8 cellular contexts compared by ENCODE assay signal in genomic region chr20:326645-327031, GRCh38. TPM values are rescaled to one million over a fixed set of nuclear protein-coding genes. Genes with fewer than 3 reads are reported as not detected.
A peak's percentile ranks its signal among the peaks of the same experiment; 100 is the strongest.
DNase-seq lines count a peak whose midpoint lies in the region; ATAC-seq and TF ChIP-seq lines count a peak whose summit lies in the region.

No MANE protein-coding gene starts in this region.

- H3K4me1 Mint-ChIP-seq in Caco-2 (ENCODE audit: low read depth, unreplicated experiment) = peaks cover 8% of the 10 kb centered on the region

- intact Hi-C loops in Caco-2 (cut with micrococcal nuclease; ENCODE audit: unreplicated experiment) = loop anchor here (1.0 kb wide), 1 partner anchor 21 kb away; the partner anchor contains the start of gene NRSN2

- in situ Hi-C loops in brain microvascular endothelial cell (cut with HindIII; ENCODE audit: low pct_ligation_motif_present, low sequenced_read_pairs) = no loop called here

- no TSS peak for BruUV-seq in Caco-2 (replicated peaks; lab: Mats Ljungman, UMichigan)

- TF ChIP-seq RAD21 in liver (IDR thresholded peaks at IDR 0.05) = no peak

- peak overlapping the region; percentile 77 for H3K27ac ChIP-seq in brain microvascular endothelial cell
- peak overlapping the region; percentile 65 to 88 for H3K27ac ChIP-seq in liver (ENCODE audit: low read depth in 1 of 2, low read length in 2 of 2)
- H3K27ac ChIP-seq in tibial nerve = peak overlapping the region; percentile 87 to 99 (median 93)

- peak overlapping the region; percentile 59 for H3K4me3 ChIP-seq in Caco-2 (ENCODE audit: low read depth, low read length)
- peak overlapping the region; percentile 85 for H3K4me3 ChIP-seq in Loucy (ENCODE audit: low read length, poor library complexity, severe bottlenecking)
- H3K4me3 ChIP-seq in brain microvascular endothelial cell (ENCODE audit: low read depth, low read length) = peak overlapping the region; percentile 59
- peak overlapping the region in 2 of 3 donors; percentile 51 to 68 for H3K4me3 ChIP-seq in liver (ENCODE audit: low read depth in 1 of 3, low read length in 3 of 3)
- H3K4me3 ChIP-seq in tibial nerve = peak overlapping the region; percentile 61 to 93 (median 70)

- H3K9me2 ChIP-seq in Loucy (replicated peaks; ENCODE audit: low read depth, low read length) = no peaks in the 10 kb centered on the region

- H3K9me3 Mint-ChIP-seq in Caco-2 (ENCODE audit: unreplicated experiment) = no peaks in the 10 kb centered on the region

- H3K9me3 ChIP-seq in Caco-2 (no peaks in the 10 kb centered on the region), Loucy (ENCODE audit: insufficient read depth, low read depth, low read length) (no peaks in the 10 kb centered on the region), liver (ENCODE audit: control insufficient read depth in 4 of 4, low read length in 3 of 4) (no peaks in the 10 kb centered on the region), tibial nerve (no peaks in the 10 kb centered on the region)

- H3F3A ChIP-seq in Loucy (ENCODE audit: low read depth) = peaks cover 10% of the 10 kb centered on the region

- H3K4me1 ChIP-seq in Caco-2 (0 out of 2 replicates have a peak, but pooled peaks cover 10% of the 10 kb centered on the region), Loucy (ENCODE audit: insufficient read depth, low read length, poor library complexity, severe bottlenecking) (peaks cover 49% of the 10 kb centered on the region), liver (ENCODE audit: control insufficient read depth in 4 of 4, insufficient read depth in 4 of 4, low read length in 3 of 4) (peaks cover 7 to 31% (median 16%) of the 10 kb centered on the region in 4 donors), tibial nerve (peaks cover 0 to 65% (median 13%) of the 10 kb centered on the region in 4 donors)

- H3K27me3 ChIP-seq in Caco-2 (replicated peaks; ENCODE audit: control insufficient read depth, insufficient read depth, low read length) = no peaks in the 10 kb centered on the region
- no peaks in the 10 kb centered on the region for H3K27me3 ChIP-seq in Loucy (ENCODE audit: insufficient read depth, low read length, poor library complexity, severe bottlenecking)
- no peaks in the 10 kb centered on the region for H3K27me3 ChIP-seq in brain microvascular endothelial cell (replicated peaks)
- no peaks in the 10 kb centered on the region for H3K27me3 ChIP-seq in liver (ENCODE audit: control insufficient read depth in 4 of 4, insufficient read depth in 4 of 4, low read length in 3 of 4)
- H3K27me3 ChIP-seq in tibial nerve = no peaks in the 10 kb centered on the region

- H3K27me3 Mint-ChIP-seq in Caco-2 (ENCODE audit: insufficient read depth, unreplicated experiment) = no peaks in the 10 kb centered on the region

- POLR2A ChIA-PET in Caco-2 (lab: Charles Lee) = interaction anchor here (3.1 kb wide), 1 partner anchor 21 kb away, joined by 14 read pairs; the partner anchor contains the start of gene NRSN2

- peak overlapping the region; percentile 94 for H3K9ac ChIP-seq in Loucy (ENCODE audit: low read depth, low read length, poor library complexity, severe bottlenecking)
- H3K9ac ChIP-seq in liver (ENCODE audit: low read depth in 1 of 2, low read length in 2 of 2) = no peak overlapping the region

- peaks cover 45% of the 10 kb centered on the region for H3K79me2 ChIP-seq in Loucy (ENCODE audit: insufficient read depth, low read length)

- CTCF ChIA-PET in Caco-2 (lab: Charles Lee) = no interaction called here

- peak overlapping the region; percentile 94 for H3K4me3 Mint-ChIP-seq in Caco-2 (ENCODE audit: unreplicated experiment)

- TF ChIP-seq EP300 in tibial nerve (IDR thresholded peaks at IDR 0.05) = no peak

- no peak for ATAC-seq in GM18873 (IDR thresholded peaks at IDR 0.05; ENCODE audit: low FRiP score, unreplicated experiment)
- ATAC-seq in HG03432 (IDR thresholded peaks at IDR 0.05; ENCODE audit: unreplicated experiment) = no peak
- no peak for ATAC-seq in HG03520 (IDR thresholded peaks at IDR 0.05; ENCODE audit: unreplicated experiment)

- TF ChIP-seq CTCF in Caco-2 (IDR thresholded peaks at IDR 0.05; ENCODE audit: insufficient read depth in 1 of 2, low read depth in 1 of 2, low read length in 1 of 2, severe bottlenecking in 1 of 2, unreplicated experiment in 1 of 2) (no peak), Loucy (conservative IDR thresholded peaks at IDR 0.05; ENCODE audit: low read length) (0 out of 2 replicates have a peak, but pooled peaks have one; percentile 12), brain microvascular endothelial cell (IDR thresholded peaks at IDR 0.05; ENCODE audit: low read depth, low read length, missing control alignments) (no peak), liver (IDR thresholded peaks at IDR 0.05; ENCODE audit: low read depth, low read length, missing input control) (no peak), tibial nerve (IDR thresholded peaks at IDR 0.05) (no peak)

- peak in 1 of 2 experiments; percentile 59 for DNase-seq in Caco-2
- no peak for DNase-seq in brain microvascular endothelial cell
- DNase-seq in tibial nerve (ENCODE audit: low spot score in 2 of 2) = no peak

- no peaks in the 10 kb centered on the region for H3K36me3 ChIP-seq in Caco-2 (ENCODE audit: control insufficient read depth, insufficient read depth, low read length)
- H3K36me3 ChIP-seq in Loucy (ENCODE audit: insufficient read depth, low read length) = no peaks in the 10 kb centered on the region
- no peaks in the 10 kb centered on the region for H3K36me3 ChIP-seq in brain microvascular endothelial cell (replicated peaks)
- no peaks in the 10 kb centered on the region for H3K36me3 ChIP-seq in liver (ENCODE audit: control insufficient read depth in 4 of 4, insufficient read depth in 3 of 4, low read depth in 1 of 4, low read length in 3 of 4)
- no peaks in the 10 kb centered on the region for H3K36me3 ChIP-seq in tibial nerve

- H2AFZ ChIP-seq in Loucy (ENCODE audit: low read length) = peak overlapping the region; percentile 25; the same call in 1 of the 2 replicates

- H3K4me2 ChIP-seq in Loucy (ENCODE audit: low read depth, low read length, poor library complexity, severe bottlenecking) = peak overlapping the region; percentile 66

- no peak for TF ChIP-seq POLR2A in tibial nerve (IDR thresholded peaks at IDR 0.05)

- H4K20me1 ChIP-seq in Loucy (ENCODE audit: insufficient read depth, low read length, poor library complexity, severe bottlenecking) = peaks cover 37% of the 10 kb centered on the region

- H3K27ac Mint-ChIP-seq in Caco-2 (ENCODE audit: unreplicated experiment) = peak overlapping the region; percentile 29

- WGBS in liver = 2% methylated on average over 32 of the region's 32 CpGs
- 0 to 1% methylated on average over 10 to 31 of the region's 32 CpGs for WGBS in tibial nerve, 2 donors

- peaks cover 46% of the 10 kb centered on the region for H3K36me3 Mint-ChIP-seq in Caco-2 (ENCODE audit: insufficient read depth, unreplicated experiment)

TF ChIP-seq in liver, 16 proteins besides CTCF, POLR2A, EP300 and RAD21:
- no peak for TF ChIP-seq REST (IDR thresholded peaks at IDR 0.05)
- no peak for TF ChIP-seq MAX (IDR thresholded peaks at IDR 0.05)
- TF ChIP-seq HNF4G (IDR thresholded peaks at IDR 0.05) = no peak
- no peak for TF ChIP-seq TAF1 (conservative IDR thresholded peaks at IDR 0.05)
- TF ChIP-seq JUND (IDR thresholded peaks at IDR 0.05) = no peak
- TF ChIP-seq EGR1 (IDR thresholded peaks at IDR 0.05; ENCODE audit: low read depth in 2 of 2) = no peak

RNA-seq across cellular contexts. Expression of gene SOX12, which starts 1.3 kb away (rescaled TPM):
- total RNA-seq in Caco-2 (2022) = 13.9 and 14.7 TPM in 2 replicates
- total RNA-seq in liver = 1 to 10 TPM in 1 of 2 donors, under 1 TPM in 1; 0.67 to 4.2 TPM
- polyA plus RNA-seq in liver = 1 to 10 TPM; 1.3 to 2.0 TPM
- total RNA-seq in tibial nerve = 1 to 10 TPM; 4.6 to 9.8 (median 8.6) TPM

RNA-seq across cellular contexts. Expression of gene NRSN2, which starts 20.3 kb away (rescaled TPM):
- total RNA-seq in Caco-2 (2022) (24.6 and 27.5 TPM in 2 replicates), liver (10 to 100 TPM in 1 of 2 donors, 1 to 10 TPM in 1; 1.9 to 12.0 TPM), tibial nerve (10 to 100 TPM; 20.6 to 34.1 (median 26.2) TPM)
- polyA plus RNA-seq in liver = 1 to 10 TPM; 3.5 to 6.0 TPM

RNA-seq across cellular contexts. Expression of gene ZCCHC3, which starts 29.3 kb away (rescaled TPM):
- 34.4 and 37.2 TPM in 2 replicates for total RNA-seq in Caco-2 (2022)
- 10 to 100 TPM in 1 of 2 donors, 1 to 10 TPM in 1; 6.2 to 22.1 TPM for total RNA-seq in liver
- polyA plus RNA-seq in liver = 1 to 10 TPM; 2.4 to 5.0 TPM
- total RNA-seq in tibial nerve = 10 to 100 TPM; 12.0 to 24.9 (median 20.6) TPM

RNA-seq across cellular contexts. Expression of gene C20orf96, which starts 36.1 kb away (rescaled TPM):
- total RNA-seq in Caco-2 (2022) (10.3 and 11.5 TPM in 2 replicates), liver (1 to 10 TPM; 1.2 to 2.2 TPM), tibial nerve (1 to 10 TPM; 3.5 to 8.7 (median 4.5) TPM)
- 1 to 10 TPM in 1 of 2 donors, under 1 TPM in 1; 0.70 to 2.6 TPM for polyA plus RNA-seq in liver

RNA-seq across cellular contexts. Expression of gene TRIB3, which starts 53.9 kb away (rescaled TPM):
- total RNA-seq in Caco-2 (2022) (113 and 132 TPM in 2 replicates), liver (10 to 100 TPM in 1 of 2 donors, 1 to 10 TPM in 1; 4.8 to 36.3 TPM), tibial nerve (10 to 100 TPM in 1 of 4 donors, 1 to 10 TPM in 3; 4.5 to 10.5 (median 5.9) TPM)
- polyA plus RNA-seq in liver = 10 to 100 TPM; 41.2 to 63.1 TPM
